8 cellular contexts compared by ENCODE assay signal in the genomic region with DNA sequence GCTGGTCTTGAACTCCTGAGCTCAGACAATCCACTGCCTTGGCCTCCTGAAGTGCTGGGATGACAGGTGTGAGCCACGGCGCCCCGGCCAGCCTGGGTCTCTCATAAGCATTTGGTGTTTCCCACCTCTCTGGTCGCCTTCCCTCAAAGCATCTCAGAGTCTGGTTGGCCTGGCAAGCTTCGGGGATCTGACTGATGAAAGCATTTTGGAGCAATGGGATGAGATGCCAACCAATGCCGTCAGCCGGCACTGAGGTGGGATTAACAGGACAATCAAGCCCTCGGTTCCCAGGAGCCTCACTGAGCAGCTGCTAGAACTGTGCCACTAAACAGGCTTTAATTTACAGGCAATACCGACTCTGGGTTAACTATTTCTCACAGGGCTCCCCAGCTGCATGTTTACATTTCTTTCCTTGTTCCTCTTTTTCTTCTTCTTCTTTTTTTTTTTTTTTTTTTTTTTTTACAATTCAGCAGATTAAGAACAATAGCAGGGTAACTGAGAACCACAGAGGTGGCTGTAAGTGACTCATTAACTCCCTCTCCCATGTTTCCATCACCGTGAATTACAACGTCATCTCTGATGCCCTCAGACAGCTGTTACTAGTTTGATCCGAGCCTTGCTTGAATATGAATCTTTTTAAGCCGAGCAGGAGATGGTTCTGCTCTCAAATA. TPM values are rescaled to one million over a fixed set of nuclear protein-coding genes. Genes with fewer than 3 reads are reported as not detected.
DNase-seq lines count a peak whose midpoint lies in the region; ATAC-seq and TF ChIP-seq lines count a peak whose summit lies in the region.

No MANE protein-coding gene starts in this region.

- DNase-seq in NCI-H2171 (lab: John Stamatoyannopoulos, UW) (peak; percentile 40), lower lobe of right lung (no peak), PC-3 (no peak), GM03348 (ENCODE audit: low spot score) (no peak), NCI-H1417 treated with DMSO at 0.1 percent for 48 hours (lab: John Stamatoyannopoulos, UW) (no peak), breast epithelium (ENCODE audit: low spot score in 2 of 2) (no peak)

- H3K36me3 ChIP-seq in lower lobe of right lung = peaks cover 4% of the 10 kb centered on the region
- H3K36me3 ChIP-seq in PC-3 (ENCODE audit: low read depth, low read length) = peaks cover 35% of the 10 kb centered on the region
- H3K36me3 ChIP-seq in breast epithelium = no peaks in the 10 kb centered on the region

- H2AFZ ChIP-seq in PC-3 (ENCODE audit: low read length) = no peak overlapping the region

- no peak for TF ChIP-seq POLR2A in breast epithelium (IDR thresholded peaks at IDR 0.05)

- H3K9me3 ChIP-seq in lower lobe of right lung (no peaks in the 10 kb centered on the region), PC-3 (ENCODE audit: low read length) (no peaks in the 10 kb centered on the region), breast epithelium (no peaks in the 10 kb centered on the region)

- H3F3A ChIP-seq in PC-3 (ENCODE audit: low read length, unreplicated experiment) = peaks cover 23% of the 10 kb centered on the region

- BruUV-seq in PC-3 (replicated peaks; lab: Mats Ljungman, UMichigan) = no TSS peak

- H3K4me2 ChIP-seq in PC-3 (ENCODE audit: low read length) = no peak overlapping the region

- H3K4me1 ChIP-seq in lower lobe of right lung (peaks cover 68% of the 10 kb centered on the region), PC-3 (ENCODE audit: insufficient read depth, low read length) (peaks cover 67% of the 10 kb centered on the region), breast epithelium (peaks cover 3 to 25% of the 10 kb centered on the region in 2 donors)

- peaks cover 61% of the 10 kb centered on the region for H3K79me2 ChIP-seq in PC-3 (ENCODE audit: low read length)

- H3K9ac ChIP-seq in PC-3 (ENCODE audit: low read length) = no peak overlapping the region

- TF ChIP-seq CTCF in lower lobe of right lung (IDR thresholded peaks at IDR 0.05) (no peak), PC-3 (conservative IDR thresholded peaks at IDR 0.05; ENCODE audit: low read depth, low read length) (no peak), breast epithelium (IDR thresholded peaks at IDR 0.05) (no peak)

- H3K4me3 ChIP-seq in lower lobe of right lung (no peak overlapping the region), PC-3 (ENCODE audit: low read length) (no peak overlapping the region), breast epithelium (no peak overlapping the region)

- no peaks in the 10 kb centered on the region for H4K20me1 ChIP-seq in PC-3 (ENCODE audit: low read length)

- CTCF ChIA-PET in PC-3 (lab: Charles Lee) = interaction anchor here (0.5 to 1.4 kb wide), 4 partner anchors 50 to 139 kb away, joined by 3 to 11 read pairs (median 4); partner anchors contain the start of gene HPCAL1

- no peaks in the 10 kb centered on the region for H3K27me3 ChIP-seq in lower lobe of right lung (ENCODE audit: low read depth)
- H3K27me3 ChIP-seq in PC-3 (ENCODE audit: low read length) = no peaks in the 10 kb centered on the region
- no peaks in the 10 kb centered on the region for H3K27me3 ChIP-seq in breast epithelium

- ATAC-seq in GM18870 (IDR thresholded peaks at IDR 0.05; ENCODE audit: unreplicated experiment) = peak; percentile 80
- ATAC-seq in HG02759 (IDR thresholded peaks at IDR 0.05; ENCODE audit: unreplicated experiment) = peak; percentile 59
- no peak for ATAC-seq in lower lobe of right lung
- no peak for ATAC-seq in PC-3

- intact Hi-C loops in lower lobe of right lung (cut with DNase I) = no loop called here
- intact Hi-C loops in PC-3 (cut with micrococcal nuclease) = no loop called here
- intact Hi-C loops in breast epithelium (cut with DNase I; ENCODE audit: low total_unique reads) = no loop called here

- POLR2A ChIA-PET in PC-3 (lab: Charles Lee; ENCODE audit: unreplicated experiment) = no interaction called here

- no peaks in the 10 kb centered on the region for H3K9me2 ChIP-seq in PC-3 (replicated peaks; ENCODE audit: low read length)

- H3K27ac ChIP-seq in lower lobe of right lung (peak overlapping the region; percentile 48), PC-3 (ENCODE audit: low read length) (no peak overlapping the region), breast epithelium (no peak overlapping the region)

RNA-seq across cellular contexts. Expression of gene ODC1, which starts 38.0 kb away (rescaled TPM):
- total RNA-seq in lower lobe of right lung (30.1 TPM), PC-3 (2014; rRNA removed) (712 and 714 TPM in 2 replicates), breast epithelium (10 to 100 TPM; 39.8 to 68.8 (median 60.3) TPM)

Comparison
In these comparisons a context has a peak if more than half of its experiments do, and no peak if none do; other contexts are left out.
1. ATAC-seq: peak in GM18870 (single experiment) and HG02759 (single experiment); none in lower lobe of right lung (0 of 2) and PC-3 (single experiment).
2. RNA of gene ODC1, which starts 38.0 kb away (total RNA-seq): 712 to 714 TPM in PC-3; 39.8 to 68.8 TPM in breast epithelium and 30.1 TPM in lower lobe of right lung (single experiment); every median in the first group is over 10 times any median in the second.